14 cellular contexts compared by ENCODE assay signal in the genomic region with DNA sequence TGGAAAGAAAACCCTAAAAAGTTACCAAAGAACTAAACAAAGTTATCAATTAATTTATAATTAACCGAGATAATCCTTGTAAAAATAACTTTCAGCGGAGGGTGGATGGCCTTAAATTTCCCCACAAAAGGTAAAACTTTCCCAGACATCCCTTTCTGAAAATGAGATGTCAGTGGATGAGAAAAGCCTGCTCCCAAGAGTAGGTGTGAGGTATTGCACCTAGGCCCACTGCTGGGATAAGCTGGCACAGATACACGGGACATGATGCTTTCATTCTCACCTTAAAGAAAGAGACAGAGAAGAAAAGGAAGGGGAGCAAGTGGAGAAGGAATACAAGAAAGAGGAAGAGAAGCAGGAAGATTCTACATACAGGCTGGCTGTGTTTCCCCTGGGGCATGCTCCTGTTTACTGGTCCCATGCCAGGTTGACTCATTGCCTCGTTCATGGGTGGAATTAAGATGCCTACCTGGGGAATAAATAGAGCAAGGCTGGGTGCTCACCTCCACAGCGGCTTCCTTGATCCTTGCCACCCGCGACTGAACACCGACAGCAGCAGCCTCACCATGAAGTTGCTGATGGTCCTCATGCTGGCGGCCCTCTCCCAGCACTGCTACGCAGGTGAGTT. TPM values are rescaled to one million over a fixed set of nuclear protein-coding genes. Genes with fewer than 3 reads are reported as not detected.
A peak's percentile ranks its signal among the peaks of the same experiment; 100 is the strongest.
DNase-seq lines count a peak whose midpoint lies in the region; ATAC-seq, FAIRE-seq and TF ChIP-seq lines count a peak whose summit lies in the region.
"Had no signal": no experiment of that assay in that cellular context is flagged by ENCODE, and none has a peak within 500 bp of the region (broad histone marks: within the 10 kb centered on the region; RNA-seq: fewer than 3 reads in every experiment).

A gene (plus strand): TSS at position 505 of the 625 bp plus-strand sequence. CDS start 59 bp downstream, at position 564.

- no peaks in the 10 kb centered on the region for H3F3A ChIP-seq in PC-9 (ENCODE audit: insufficient read depth, low read depth)

- TF ChIP-seq EP300 in HepG2 (IDR thresholded peaks at IDR 0.05; ENCODE audit: low read depth in 2 of 2, low read length in 2 of 2) (no peak), HepG2 (CRISPR knock-in tag; IDR thresholded peaks at IDR 0.05; ENCODE audit: borderline replicate concordance) (no peak)

- no peak for TF ChIP-seq POLR2A in HepG2 (IDR thresholded peaks at IDR 0.05; ENCODE audit: insufficient read depth in 1 of 2, low read depth in 2 of 2, low read length in 2 of 2)
- no peak for TF ChIP-seq POLR2A in right lobe of liver (IDR thresholded peaks at IDR 0.05)

- H4K20me1 ChIP-seq in HepG2 (ENCODE audit: insufficient read depth, low read length) (no peaks in the 10 kb centered on the region), PC-9 (ENCODE audit: insufficient read depth) (no peaks in the 10 kb centered on the region)
- H4K20me1 ChIP-seq: BLaER1 treated with 17β-estradiol and CSF1 and Interleukin-3, amounts not matched to agents 10 nM and 100 nM had no signal

- peaks cover 63% of the 10 kb centered on the region for H3K27me3 Mint-ChIP-seq in T-helper 17 cell

- peak; percentile 69 for TF ChIP-seq RAD21 in HepG2 (CRISPR knock-in tag; IDR thresholded peaks at IDR 0.05)

- H3K9me2 ChIP-seq in PC-9 (ENCODE audit: insufficient read depth) = no peaks in the 10 kb centered on the region

- BruUV-seq in HepG2 (replicated peaks; lab: Mats Ljungman, UMichigan) (no TSS peak), PC-9 (replicated peaks; lab: Mats Ljungman, UMichigan) (no TSS peak)

- DNase-seq in HepG2 (ENCODE audit: low spot score) (no peak), right lobe of liver (no peak), PC-9 (no peak), fibroblast of villous mesenchyme (ENCODE audit: low read depth) (no peak), T-helper 17 cell (no peak), RCC 7860 (ENCODE audit: low spot score) (no peak)
- DNase-seq: activated naive CD8-positive, alpha-beta T cell treated with anti-CD3 and anti-CD28 coated beads, Interleukin-2, amount 10 ng/mL, durations not matched to agents 7 days and 5 days; T-cell had no signal

- H3K4me3 Mint-ChIP-seq in T-helper 17 cell = no peak within 1 kb of the TSS
- H3K4me3 Mint-ChIP-seq: activated naive CD8-positive, alpha-beta T cell treated with anti-CD3 and anti-CD28 coated beads, Interleukin-2, amount 10 ng/mL, durations not matched to agents 7 days and 5 days; nephron; stimulated activated effector memory CD8-positive, alpha-beta T cell treated with anti-CD3 and anti-CD28 coated beads, Interleukin-12 subunit alpha, Interleukin-12 subunit beta, amount 100 ng/mL, for 72 hours; T-cell had no signal

- 15% methylated on average over 4 of the region's 10 CpGs for WGBS in HepG2 (ENCODE audit: low lambda C conversion rate)
- 55% methylated on average over 8 of the region's 10 CpGs for WGBS in right lobe of liver (ENCODE audit: insufficient coverage, low coverage, low lambda C conversion rate, missing lambda C conversion rate)

- H3K4me2 ChIP-seq in HepG2 (ENCODE audit: low read depth, low read length) (no peak within 1 kb of the TSS), PC-9 (no peak within 1 kb of the TSS)
- H3K4me2 ChIP-seq: BLaER1 treated with 17β-estradiol and CSF1 and Interleukin-3, amounts not matched to agents 10 nM and 100 nM had no signal

- peak; percentile 58 for TF ChIP-seq CTCF in HepG2 (CRISPR knock-in tag; IDR thresholded peaks at IDR 0.05)
- peak in 2 of 4 donors; percentile 17 to 26 for TF ChIP-seq CTCF in right lobe of liver (IDR thresholded peaks at IDR 0.05)
- TF ChIP-seq CTCF in PC-9 (conservative IDR thresholded peaks at IDR 0.05) = peak; percentile 52
- TF ChIP-seq CTCF in fibroblast of villous mesenchyme (IDR thresholded peaks at IDR 0.05; ENCODE audit: insufficient read depth, low read depth, low read length) = peak; percentile 12

- H3K27ac Mint-ChIP-seq in T-helper 17 cell = no peak within 1 kb of the TSS
- H3K27ac Mint-ChIP-seq: activated naive CD8-positive, alpha-beta T cell treated with anti-CD3 and anti-CD28 coated beads, Interleukin-2, amount 10 ng/mL, durations not matched to agents 7 days and 5 days; nephron; stimulated activated effector memory CD8-positive, alpha-beta T cell treated with anti-CD3 and anti-CD28 coated beads, Interleukin-12 subunit alpha, Interleukin-12 subunit beta, amount 100 ng/mL, for 72 hours; T-cell had no signal

- H3K9me3 ChIP-seq in HepG2 (ENCODE audit: low read length) (no peaks in the 10 kb centered on the region), right lobe of liver (no peaks in the 10 kb centered on the region), PC-9 (ENCODE audit: insufficient read depth, low read depth) (no peaks in the 10 kb centered on the region), T-helper 17 cell (ENCODE audit: control insufficient read depth, low read length, poor library complexity, severe bottlenecking) (no peaks in the 10 kb centered on the region)
- H3K9me3 ChIP-seq: BLaER1 treated with 17β-estradiol and CSF1 and Interleukin-3, amounts not matched to agents 10 nM and 100 nM had no signal

- H3K27ac ChIP-seq in HepG2 (ENCODE audit: extremely low read length, insufficient read depth, low read length) (no peak within 1 kb of the TSS), right lobe of liver (no peak within 1 kb of the TSS), PC-9 (no peak within 1 kb of the TSS)
- H3K27ac ChIP-seq: BLaER1 treated with 17β-estradiol and CSF1 and Interleukin-3, amounts not matched to agents 10 nM and 100 nM had no signal

- H2AFZ ChIP-seq in HepG2 (ENCODE audit: low read length) = no peak within 1 kb of the TSS
- no peak within 1 kb of the TSS for H2AFZ ChIP-seq in PC-9

- CTCF ChIA-PET in HepG2 (lab: Yijun Ruan, JAX; ENCODE audit: low intra/inter-chr PET ratio, low total read pairs) (interaction anchor here (0.7 to 1.7 kb wide), 2 partner anchors 24 to 52 kb away, joined by 4 to 9 read pairs; no protein-coding TSS in a partner anchor), PC-9 (lab: Charles Lee) (no interaction called here)

- H3K79me2 ChIP-seq in HepG2 (ENCODE audit: insufficient read depth, low read length) (no peaks in the 10 kb centered on the region), PC-9 (ENCODE audit: low read depth) (no peaks in the 10 kb centered on the region)

- H3K4me1 Mint-ChIP-seq in T-helper 17 cell = peaks cover 2% of the 10 kb centered on the region
- H3K4me1 Mint-ChIP-seq: activated naive CD8-positive, alpha-beta T cell treated with anti-CD3 and anti-CD28 coated beads, Interleukin-2, amount 10 ng/mL, durations not matched to agents 7 days and 5 days; nephron; T-cell had no signal

- peaks cover 2 to 8% of the 10 kb centered on the region in 2 experiments; a peak in 2 of 5 replicates for H3K27me3 ChIP-seq in HepG2 (ENCODE audit: control insufficient read depth in 1 of 2, insufficient read depth in 2 of 2, low read length in 2 of 2)
- no peaks in the 10 kb centered on the region for H3K27me3 ChIP-seq in right lobe of liver
- H3K27me3 ChIP-seq in PC-9 (ENCODE audit: insufficient read depth, low read depth) = peaks cover 97% of the 10 kb centered on the region
- H3K27me3 ChIP-seq: BLaER1 treated with 17β-estradiol and CSF1 and Interleukin-3, amounts not matched to agents 10 nM and 100 nM had no signal

- H3K4me1 ChIP-seq in HepG2 (ENCODE audit: insufficient read depth, low read length) (peaks cover 41% of the 10 kb centered on the region), right lobe of liver (no peaks in the 10 kb centered on the region), PC-9 (replicated peaks; ENCODE audit: insufficient read depth) (no peaks in the 10 kb centered on the region)
- H3K4me1 ChIP-seq: BLaER1 treated with 17β-estradiol and CSF1 and Interleukin-3, amounts not matched to agents 10 nM and 100 nM had no signal

- FAIRE-seq in HepG2 (lab: Jason Lieb, UNC) = no peak
- no peak for FAIRE-seq in RCC 7860 (lab: Jason Lieb, UNC)

- H3K36me3 ChIP-seq in HepG2 (replicated peaks in 1 of 2; ENCODE audit: control insufficient read depth in 1 of 2, insufficient read depth in 2 of 2, low read length in 2 of 2) (no peaks in the 10 kb centered on the region), right lobe of liver (no peaks in the 10 kb centered on the region), PC-9 (ENCODE audit: low read depth) (no peaks in the 10 kb centered on the region)
- H3K36me3 ChIP-seq: BLaER1 treated with 17β-estradiol and CSF1 and Interleukin-3, amounts not matched to agents 10 nM and 100 nM had no signal

- ATAC-seq in HepG2 (peak; percentile 79), right lobe of liver (no peak), GM19035 (IDR thresholded peaks at IDR 0.05; ENCODE audit: unreplicated experiment) (no peak), T-helper 17 cell (no peak), GM19395 (IDR thresholded peaks at IDR 0.05; ENCODE audit: unreplicated experiment) (no peak)
- ATAC-seq: stimulated activated effector memory CD8-positive, alpha-beta T cell treated with anti-CD3 and anti-CD28 coated beads, Interleukin-12 subunit alpha, Interleukin-12 subunit beta, amount 100 ng/mL, for 72 hours; T-cell had no signal

- intact Hi-C loops in HepG2 (cut with micrococcal nuclease; ENCODE audit: unreplicated experiment) = loop anchor here (1.0 kb wide), 1 partner anchor 24 kb away; no protein-coding TSS in a partner anchor
- intact Hi-C loops in right lobe of liver (cut with DNase I) = no loop called here
- intact Hi-C loops in PC-9 (cut with micrococcal nuclease; ENCODE audit: unreplicated experiment) = no loop called here

- in situ Hi-C loops in HepG2 (cut with HindIII; ENCODE audit: extremely low pct_ligation_motif_present, low pct_unique_long_range_greater_than_20kb) = no loop called here

- POLR2A ChIA-PET in HepG2 (lab: Yijun Ruan, JAX) (no interaction called here), PC-9 (lab: Charles Lee; ENCODE audit: unreplicated experiment) (no interaction called here)

- H3K36me3 Mint-ChIP-seq in T-helper 17 cell (ENCODE audit: low read depth) = peaks cover 4% of the 10 kb centered on the region
- H3K36me3 Mint-ChIP-seq: activated naive CD8-positive, alpha-beta T cell treated with anti-CD3 and anti-CD28 coated beads, Interleukin-2, amount 10 ng/mL, durations not matched to agents 7 days and 5 days; stimulated activated effector memory CD8-positive, alpha-beta T cell treated with anti-CD3 and anti-CD28 coated beads, Interleukin-12 subunit alpha, Interleukin-12 subunit beta, amount 100 ng/mL, for 72 hours; T-cell had no signal

- no peak within 1 kb of the TSS for H3K4me3 ChIP-seq in HepG2 (replicated peaks in 1 of 3; ENCODE audit: insufficient read depth in 1 of 3, low read depth in 2 of 3, low read length in 3 of 3)
- no peak within 1 kb of the TSS for H3K4me3 ChIP-seq in right lobe of liver
- no peak within 1 kb of the TSS for H3K4me3 ChIP-seq in PC-9
- H3K4me3 ChIP-seq in fibroblast of villous mesenchyme (ENCODE audit: low read depth, low read length) = no peak within 1 kb of the TSS
- H3K4me3 ChIP-seq: BLaER1 treated with 17β-estradiol and CSF1 and Interleukin-3, amounts not matched to agents 10 nM and 100 nM had no signal

- H3K9ac ChIP-seq in HepG2 (ENCODE audit: insufficient read depth, low read depth, low read length) = no peak within 1 kb of the TSS
- H3K9ac ChIP-seq: BLaER1 treated with 17β-estradiol and CSF1 and Interleukin-3, amounts not matched to agents 10 nM and 100 nM had no signal

RNA-seq across cellular contexts. Expression of the gene that starts here (rescaled TPM):
- total RNA-seq in HepG2 (2016; rRNA removed; fragmentation: Illumina TruSeq; extraction: Trizol) = not detected in 2 replicates
- not detected in 2 replicates for total RNA-seq in HepG2 (2016; cell fraction: cytosol; rRNA removed; fragmentation: Illumina TruSeq; extraction: Trizol; ENCODE audit: low read depth)
- total RNA-seq in HepG2 (2016; cell fraction: insoluble cytoplasmic fraction; rRNA removed; fragmentation: Illumina TruSeq; extraction: Trizol) = not detected in 2 replicates
- not detected in 2 replicates for total RNA-seq in HepG2 (2016; cell fraction: membrane; rRNA removed; fragmentation: Illumina TruSeq; extraction: Trizol)
- total RNA-seq in HepG2 (2016; cell fraction: nucleus; rRNA removed; fragmentation: Illumina TruSeq; extraction: Trizol) = not detected in 2 replicates
- polyA plus RNA-seq in HepG2 (2011; rRNA removed) = 0.12 and 0.40 TPM in 2 replicates
- not detected in 2 replicates for polyA plus RNA-seq in HepG2 (2011; cell fraction: cytosol; rRNA removed)
- not detected in 2 replicates for polyA plus RNA-seq in HepG2 (2011; cell fraction: nucleus; rRNA removed)
- polyA plus RNA-seq in HepG2 (2012) = not detected in 2 replicates
- polyA plus RNA-seq in HepG2 (2016; cell fraction: cytosol; fragmentation: Illumina TruSeq; extraction: Trizol; ENCODE audit: low read depth) = not detected in 2 replicates
- polyA plus RNA-seq in HepG2 (2016; cell fraction: insoluble cytoplasmic fraction; fragmentation: Illumina TruSeq; extraction: Trizol; ENCODE audit: low read depth) = not detected in 2 replicates
- polyA plus RNA-seq in HepG2 (2016; cell fraction: membrane; fragmentation: Illumina TruSeq; extraction: Trizol; ENCODE audit: low read depth) = not detected in 2 replicates
- not detected in 2 replicates for polyA plus RNA-seq in HepG2 (2016; cell fraction: nucleus; fragmentation: Illumina TruSeq; extraction: Trizol; ENCODE audit: insufficient read depth, low read depth)
- not detected in 2 replicates for polyA minus RNA-seq in HepG2 (2011; rRNA and poly(A)+ RNA removed; ENCODE audit: low replicate concordance)
- polyA minus RNA-seq in HepG2 (2011; cell fraction: cytosol; rRNA and poly(A)+ RNA removed) = not detected in 2 replicates
- polyA minus RNA-seq in HepG2 (2011; cell fraction: nucleus; rRNA and poly(A)+ RNA removed) = not detected in 2 replicates
- not detected for total RNA-seq in right lobe of liver
- not detected in 2 replicates for total RNA-seq in PC-9 (2021)
- total RNA-seq in fibroblast of villous mesenchyme = not detected in 2 replicates
- total RNA-seq in T-helper 17 cell = not detected
- total RNA-seq: activated CD8-positive, alpha-beta memory T cell treated with anti-CD3 and anti-CD28 coated beads for 36 hours; activated naive CD8-positive, alpha-beta T cell treated with anti-CD3 and anti-CD28 coated beads, Interleukin-2, amount 10 ng/mL, durations not matched to agents 7 days and 5 days; T-cell had no signal

Comparison
In these comparisons a context has a peak if more than half of its experiments do, and no peak if none do; other contexts are left out.
1. Peak in ATAC-seq in HepG2; RNA of the gene not detected or under 1 TPM.